9 cellular contexts compared by ENCODE assay signal in genomic region chr1:87330954-87331318, GRCh38. TPM values are rescaled to one million over a fixed set of nuclear protein-coding genes. Genes with fewer than 3 reads are reported as not detected.
DNase-seq lines count a peak whose midpoint lies in the region; ATAC-seq, FAIRE-seq and TF ChIP-seq lines count a peak whose summit lies in the region.
"Had no signal": no experiment of that assay in that cellular context is flagged by ENCODE, and none has a peak within 500 bp of the region (broad histone marks: within the 10 kb centered on the region; RNA-seq: fewer than 3 reads in every experiment).

No MANE protein-coding gene starts in this region.

- H3K27me3 ChIP-seq in A673 (replicated peaks; ENCODE audit: insufficient read depth, low read depth, low read length, poor library complexity) (no peaks in the 10 kb centered on the region), HUES48 (ENCODE audit: control insufficient read depth, insufficient read depth, low read length) (no peaks in the 10 kb centered on the region), bronchial epithelial cell (ENCODE audit: control insufficient read depth, insufficient read depth, low read length) (no peaks in the 10 kb centered on the region), mononuclear cell (ENCODE audit: insufficient read depth, low read length) (no peaks in the 10 kb centered on the region)

- peak overlapping the region; percentile 40 for H3K27ac ChIP-seq in A673 (ENCODE audit: low read depth, low read length, poor library complexity, severe bottlenecking)
- peak overlapping the region; percentile 95 for H3K27ac ChIP-seq in HUES48 (ENCODE audit: low read depth, low read length)

- no TSS peak for BruUV-seq in A673 (replicated peaks; lab: Mats Ljungman, UMichigan)

- ATAC-seq in GM19463 (IDR thresholded peaks at IDR 0.05; ENCODE audit: unreplicated experiment) (no peak), GM21723 (IDR thresholded peaks at IDR 0.05; ENCODE audit: unreplicated experiment) (no peak)

- H3K36me3 ChIP-seq in A673 (ENCODE audit: insufficient read depth, low read length, poor library complexity, severe bottlenecking) (peaks cover 14% of the 10 kb centered on the region), HUES48 (ENCODE audit: control insufficient read depth, insufficient read depth, low read length) (peaks cover 17% of the 10 kb centered on the region), bronchial epithelial cell (ENCODE audit: control insufficient read depth, insufficient read depth, low read length) (peaks cover 5% of the 10 kb centered on the region)

- peaks cover 36% of the 10 kb centered on the region for H3K4me1 ChIP-seq in A673 (ENCODE audit: insufficient read depth, low read length, poor library complexity, severe bottlenecking)
- peaks cover 43% of the 10 kb centered on the region for H3K4me1 ChIP-seq in HUES48 (ENCODE audit: control insufficient read depth, insufficient read depth, low read length)
- peaks cover 50% of the 10 kb centered on the region for H3K4me1 ChIP-seq in mononuclear cell (ENCODE audit: insufficient read depth, low read length)

- TF ChIP-seq CTCF in A673 (conservative IDR thresholded peaks at IDR 0.05; ENCODE audit: low read depth, low read length) (no peak), bronchial epithelial cell (IDR thresholded peaks at IDR 0.05; ENCODE audit: insufficient read depth, low read length, severe bottlenecking) (no peak)

- POLR2A ChIA-PET in A673 (lab: Charles Lee; ENCODE audit: low non-redundant PET) = no interaction called here

- intact Hi-C loops in A673 (cut with micrococcal nuclease; ENCODE audit: unreplicated experiment) = loop anchor here (5.0 to 10.0 kb wide), 2 partner anchors 254 to 621 kb away; no protein-coding TSS in a partner anchor

- no peak for FAIRE-seq in bronchial epithelial cell (lab: Jason Lieb, UNC)
- FAIRE-seq: endometrium had no signal

- DNase-seq in A673 (ENCODE audit: low spot score) (peak; percentile 14), bronchial epithelial cell (ENCODE audit: low read depth) (no peak), activated gamma-delta T cell treated with Interleukin-2 at 50 U/mL for 16 hours (no peak), GM19238 (ENCODE audit: insufficient read length, low spot score) (no peak)

- no peaks in the 10 kb centered on the region for H3K9me3 ChIP-seq in A673 (ENCODE audit: low read depth, low read length, poor library complexity, severe bottlenecking)
- H3K9me3 ChIP-seq in HUES48 (ENCODE audit: control insufficient read depth, insufficient read depth, low read length) = no peaks in the 10 kb centered on the region
- H3K9me3 ChIP-seq in mononuclear cell (ENCODE audit: low read depth, low read length) = no peaks in the 10 kb centered on the region

- peak overlapping the region; percentile 68 for H3K9ac ChIP-seq in HUES48 (ENCODE audit: low read depth, low read length)

- H3K4me3 ChIP-seq in A673 (ENCODE audit: low read depth, low read length, poor library complexity, severe bottlenecking) (peak overlapping the region; percentile 86), HUES48 (ENCODE audit: low read depth, low read length) (peak overlapping the region; percentile 75), bronchial epithelial cell (ENCODE audit: low read depth, low read length) (peak overlapping the region; percentile 89), mononuclear cell (ENCODE audit: low read length) (peak overlapping the region; percentile 61)

- CTCF ChIA-PET in A673 (lab: Charles Lee) = interaction anchor here (1.0 to 1.1 kb wide), 2 partner anchors 621 to 730 kb away, joined by 5 read pairs; no protein-coding TSS in a partner anchor

RNA-seq across cellular contexts. Expression of gene LMO4, which starts 2.3 kb away (rescaled TPM):
- total RNA-seq in A673 (2021) (32.2 and 35.3 TPM in 2 replicates), bronchial epithelial cell (54.0 and 73.7 TPM in 2 replicates), mononuclear cell (15.2 TPM)
